In the genomic region with DNA sequence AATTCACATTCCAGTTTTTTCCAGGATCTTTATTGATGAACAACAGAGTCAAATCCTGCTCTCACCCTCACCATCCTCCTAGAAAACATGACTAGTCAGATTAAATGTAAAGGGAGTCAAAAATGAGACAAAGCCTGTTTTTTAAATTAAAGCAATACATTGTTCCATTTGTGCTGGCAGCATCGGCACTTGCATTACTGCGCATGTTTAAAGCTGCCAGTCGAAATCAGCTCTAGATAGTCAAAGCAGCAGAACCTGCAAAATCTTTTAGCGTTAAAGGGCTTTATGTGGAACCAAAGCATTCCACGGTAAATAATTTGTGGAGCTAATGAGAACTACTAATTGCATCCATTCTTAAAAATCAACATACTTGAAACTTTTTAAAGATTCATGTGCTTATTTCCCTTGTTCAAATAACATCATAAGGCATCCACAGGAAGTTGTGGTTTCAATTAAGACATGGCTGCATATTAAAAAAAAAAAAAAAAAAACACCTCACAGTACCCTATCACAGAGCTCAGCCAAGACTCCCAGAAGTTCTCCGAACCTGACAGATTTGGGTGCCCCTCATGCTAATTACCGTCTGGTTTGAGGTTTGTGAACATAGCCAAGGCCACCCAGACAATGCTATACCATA, we compare ENCODE assay signal across 11 cellular contexts.
DNase-seq lines count a peak whose midpoint lies in the region; ATAC-seq lines count a peak whose summit lies in the region.
"Had no signal": no experiment of that assay in that cellular context is flagged by ENCODE, and none has a peak within 500 bp of the region (broad histone marks: within the 10 kb centered on the region; RNA-seq: fewer than 3 reads in every experiment).

No MANE protein-coding gene starts in this region.

- intact Hi-C loops in left cardiac atrium (cut with DNase I) = no loop called here

- CTCF ChIA-PET in activated naive CD4-positive, alpha-beta T cell treated with anti-CD3 and anti-CD28 coated beads, Interleukin-2, amount 10 ng/mL, durations not matched to agents 7 days and 5 days (lab: Charles Lee) = interaction anchor here (0.6 to 1.3 kb wide), 2 partner anchors 38 to 81 kb away, joined by 3 to 4 read pairs; no protein-coding TSS in a partner anchor

- peak overlapping the region; percentile 88 for H3K27ac Mint-ChIP-seq in activated naive CD4-positive, alpha-beta T cell treated with anti-CD3 and anti-CD28 coated beads, Interleukin-2, amount 10 ng/mL, durations not matched to agents 7 days and 5 days
- H3K27ac Mint-ChIP-seq in T-helper 2 cell treated with Interferon-gamma antibody and Interleukin-4, amounts not matched to agents 5 μg/mL and 100 μg/mL, for 36 hours = peak overlapping the region; percentile 77
- no peak overlapping the region for H3K27ac Mint-ChIP-seq in stimulated activated memory B cell treated with anti-CD40 and anti-IgM and Interleukin-4, amounts not matched to agents 10 μg/mL and 1 μg/mL and 100 μg/mL, for 72 hours
- H3K27ac Mint-ChIP-seq: GM23338 had no signal

- ATAC-seq in HG02852 (IDR thresholded peaks at IDR 0.05; ENCODE audit: unreplicated experiment) (no peak), left cardiac atrium (no peak)
- ATAC-seq in stimulated activated memory B cell treated with anti-CD40 and anti-IgM and Interleukin-4, amounts not matched to agents 10 μg/mL and 1 μg/mL and 100 μg/mL, for 72 hours = no peak
- ATAC-seq: GM23338 had no signal

- H3K9me3 Mint-ChIP-seq in activated naive CD4-positive, alpha-beta T cell treated with anti-CD3 and anti-CD28 coated beads, Interleukin-2, amount 10 ng/mL, durations not matched to agents 7 days and 5 days = peaks cover 5% of the 10 kb centered on the region
- peaks cover 7% of the 10 kb centered on the region for H3K9me3 Mint-ChIP-seq in T-helper 2 cell treated with Interferon-gamma antibody and Interleukin-4, amounts not matched to agents 5 μg/mL and 100 μg/mL, for 36 hours
- no peaks in the 10 kb centered on the region for H3K9me3 Mint-ChIP-seq in stimulated activated memory B cell treated with anti-CD40 and anti-IgM and Interleukin-4, amounts not matched to agents 10 μg/mL and 1 μg/mL and 100 μg/mL, for 72 hours
- H3K9me3 Mint-ChIP-seq: GM23338 had no signal

- DNase-seq in activated naive CD4-positive, alpha-beta T cell treated with anti-CD3 and anti-CD28 coated beads, Interleukin-2, amount 10 ng/mL, durations not matched to agents 7 days and 5 days = no peak
- no peak for DNase-seq in activated naive CD4-positive, alpha-beta T cell treated with anti-CD3 and anti-CD28 coated beads, Interleukin-2, amount 50 U/mL, for 16 hours
- no peak for DNase-seq in T-helper 2 cell treated with Interferon-gamma antibody and Interleukin-4, amounts not matched to agents 5 μg/mL and 100 μg/mL, for 36 hours (ENCODE audit: low spot score)
- peak; percentile 49 for DNase-seq in foreskin melanocyte
- no peak for DNase-seq in NCI-H187 (lab: John Stamatoyannopoulos, UW)
- DNase-seq in left cardiac atrium = no peak
- DNase-seq: NCI-H1694, sigmoid colon had no signal

- no peaks in the 10 kb centered on the region for H3K27me3 Mint-ChIP-seq in activated naive CD4-positive, alpha-beta T cell treated with anti-CD3 and anti-CD28 coated beads, Interleukin-2, amount 10 ng/mL, durations not matched to agents 7 days and 5 days
- no peaks in the 10 kb centered on the region for H3K27me3 Mint-ChIP-seq in T-helper 2 cell treated with Interferon-gamma antibody and Interleukin-4, amounts not matched to agents 5 μg/mL and 100 μg/mL, for 36 hours (ENCODE audit: low read depth)
- no peaks in the 10 kb centered on the region for H3K27me3 Mint-ChIP-seq in stimulated activated memory B cell treated with anti-CD40 and anti-IgM and Interleukin-4, amounts not matched to agents 10 μg/mL and 1 μg/mL and 100 μg/mL, for 72 hours

- H3K4me3 Mint-ChIP-seq in activated naive CD4-positive, alpha-beta T cell treated with anti-CD3 and anti-CD28 coated beads, Interleukin-2, amount 10 ng/mL, durations not matched to agents 7 days and 5 days = peak overlapping the region; percentile 47
- peak overlapping the region; percentile 63 for H3K4me3 Mint-ChIP-seq in T-helper 2 cell treated with Interferon-gamma antibody and Interleukin-4, amounts not matched to agents 5 μg/mL and 100 μg/mL, for 36 hours
- H3K4me3 Mint-ChIP-seq in stimulated activated memory B cell treated with anti-CD40 and anti-IgM and Interleukin-4, amounts not matched to agents 10 μg/mL and 1 μg/mL and 100 μg/mL, for 72 hours = no peak overlapping the region
- H3K4me3 Mint-ChIP-seq: GM23338 had no signal

- peaks cover 63% of the 10 kb centered on the region for H3K4me1 Mint-ChIP-seq in activated naive CD4-positive, alpha-beta T cell treated with anti-CD3 and anti-CD28 coated beads, Interleukin-2, amount 10 ng/mL, durations not matched to agents 7 days and 5 days
- H3K4me1 Mint-ChIP-seq in T-helper 2 cell treated with Interferon-gamma antibody and Interleukin-4, amounts not matched to agents 5 μg/mL and 100 μg/mL, for 36 hours (ENCODE audit: low read depth) = peaks cover 45% of the 10 kb centered on the region
- peaks cover 35% of the 10 kb centered on the region for H3K4me1 Mint-ChIP-seq in stimulated activated memory B cell treated with anti-CD40 and anti-IgM and Interleukin-4, amounts not matched to agents 10 μg/mL and 1 μg/mL and 100 μg/mL, for 72 hours

- H3K36me3 Mint-ChIP-seq in activated naive CD4-positive, alpha-beta T cell treated with anti-CD3 and anti-CD28 coated beads, Interleukin-2, amount 10 ng/mL, durations not matched to agents 7 days and 5 days = peaks cover 23% of the 10 kb centered on the region
- H3K36me3 Mint-ChIP-seq in T-helper 2 cell treated with Interferon-gamma antibody and Interleukin-4, amounts not matched to agents 5 μg/mL and 100 μg/mL, for 36 hours (ENCODE audit: low read depth) = peaks cover 18% of the 10 kb centered on the region
- peaks cover 31% of the 10 kb centered on the region for H3K36me3 Mint-ChIP-seq in stimulated activated memory B cell treated with anti-CD40 and anti-IgM and Interleukin-4, amounts not matched to agents 10 μg/mL and 1 μg/mL and 100 μg/mL, for 72 hours
